14 cellular contexts compared by ENCODE assay signal in genomic region chr4:2835978-2836377, GRCh38. TPM values are rescaled to one million over a fixed set of nuclear protein-coding genes. Genes with fewer than 3 reads are reported as not detected.
DNase-seq lines count a peak whose midpoint lies in the region; ATAC-seq and TF ChIP-seq lines count a peak whose summit lies in the region.
"Had no signal": no experiment of that assay in that cellular context is flagged by ENCODE, and none has a peak within 500 bp of the region (broad histone marks: within the 10 kb centered on the region; RNA-seq: fewer than 3 reads in every experiment).

No MANE protein-coding gene starts in this region.

- peak overlapping the region; percentile 91 for H3K27ac Mint-ChIP-seq in activated T-cell treated with anti-CD3 and anti-CD28 coated beads, Interleukin-2, amount 50 U/mL, for 72 hours
- H3K27ac Mint-ChIP-seq in Calu3 (ENCODE audit: unreplicated experiment) (no peak overlapping the region), Caco-2 (ENCODE audit: unreplicated experiment) (no peak overlapping the region)

- CTCF ChIA-PET in RWPE1 (lab: Yijun Ruan, JAX) (no interaction called here), Calu3 (lab: Charles Lee) (interaction anchor here (0.6 kb wide), 1 partner anchor 13 kb away, joined by 3 read pairs; no protein-coding TSS in a partner anchor), Caco-2 (lab: Charles Lee) (no interaction called here)

- no peak overlapping the region for H3K4me3 ChIP-seq in spleen
- no peak overlapping the region for H3K4me3 ChIP-seq in Caco-2 (ENCODE audit: low read depth, low read length)
- H3K4me3 ChIP-seq: pancreas, tibial artery had no signal

- H3K36me3 ChIP-seq in spleen = peaks cover 0 to 62% (median 50%) of the 10 kb centered on the region in 6 donors
- no peaks in the 10 kb centered on the region for H3K36me3 ChIP-seq in Caco-2 (ENCODE audit: control insufficient read depth, insufficient read depth, low read length)

- BruUV-seq in Calu3 (replicated peaks; lab: Mats Ljungman, UMichigan) = no TSS peak
- no TSS peak for BruUV-seq in Caco-2 (replicated peaks; lab: Mats Ljungman, UMichigan)

- no peaks in the 10 kb centered on the region for H3K27me3 ChIP-seq in spleen (replicated peaks in 1 of 7)
- H3K27me3 ChIP-seq in Caco-2 (replicated peaks; ENCODE audit: control insufficient read depth, insufficient read depth, low read length) = no peaks in the 10 kb centered on the region
- H3K27me3 ChIP-seq: pancreas, tibial artery had no signal

- peaks cover 4 to 6% of the 10 kb centered on the region in 2 donors for H3K36me3 Mint-ChIP-seq in activated T-cell treated with anti-CD3 and anti-CD28 coated beads, Interleukin-2, amount 50 U/mL, for 72 hours (ENCODE audit: insufficient read depth in 2 of 2)
- peaks cover 5% of the 10 kb centered on the region for H3K36me3 Mint-ChIP-seq in Calu3 (ENCODE audit: insufficient read depth, unreplicated experiment)
- H3K36me3 Mint-ChIP-seq in Caco-2 (ENCODE audit: insufficient read depth, unreplicated experiment) = peaks cover 13% of the 10 kb centered on the region

- H3K27me3 Mint-ChIP-seq in activated T-cell treated with anti-CD3 and anti-CD28 coated beads, Interleukin-2, amount 50 U/mL, for 72 hours (ENCODE audit: low read depth) = no peaks in the 10 kb centered on the region
- H3K27me3 Mint-ChIP-seq in Calu3 (ENCODE audit: unreplicated experiment) (no peaks in the 10 kb centered on the region), Caco-2 (ENCODE audit: insufficient read depth, unreplicated experiment) (no peaks in the 10 kb centered on the region)

- POLR2A ChIA-PET in RWPE1 (lab: Yijun Ruan, JAX; ENCODE audit: low non-redundant PET) = no interaction called here
- POLR2A ChIA-PET in Caco-2 (lab: Charles Lee) = no interaction called here

- peaks cover 57 to 96% (median 86%) of the 10 kb centered on the region in 6 donors for H3K4me1 ChIP-seq in spleen
- H3K4me1 ChIP-seq in Caco-2 = no peaks in the 10 kb centered on the region

- peaks cover 2 to 3% of the 10 kb centered on the region in 2 donors for H3K9me3 Mint-ChIP-seq in activated T-cell treated with anti-CD3 and anti-CD28 coated beads, Interleukin-2, amount 50 U/mL, for 72 hours
- H3K9me3 Mint-ChIP-seq in Calu3 (ENCODE audit: low read depth, unreplicated experiment) (peaks cover under 1% of the 10 kb centered on the region), Caco-2 (ENCODE audit: unreplicated experiment) (no peaks in the 10 kb centered on the region)

- no peak overlapping the region for H3K4me3 Mint-ChIP-seq in activated T-cell treated with anti-CD3 and anti-CD28 coated beads, Interleukin-2, amount 50 U/mL, for 72 hours
- H3K4me3 Mint-ChIP-seq in Calu3 (ENCODE audit: low read depth, unreplicated experiment) (no peak overlapping the region), Caco-2 (ENCODE audit: unreplicated experiment) (no peak overlapping the region)

- intact Hi-C loops in spleen (cut with DNase I; ENCODE audit: low total_unique reads) (no loop called here), Calu3 (cut with micrococcal nuclease; ENCODE audit: unreplicated experiment) (no loop called here), Caco-2 (cut with micrococcal nuclease; ENCODE audit: unreplicated experiment) (no loop called here)

- no peaks in the 10 kb centered on the region for H3K9me3 ChIP-seq in spleen
- no peaks in the 10 kb centered on the region for H3K9me3 ChIP-seq in Caco-2
- H3K9me3 ChIP-seq: pancreas, tibial artery had no signal

- 78 to 90% (median 84%) methylated on average over 7 to 8 of the region's 8 CpGs for WGBS in spleen, 5 donors

- H3K4me1 Mint-ChIP-seq in activated T-cell treated with anti-CD3 and anti-CD28 coated beads, Interleukin-2, amount 50 U/mL, for 72 hours (ENCODE audit: low read depth) = peaks cover 40% of the 10 kb centered on the region
- H3K4me1 Mint-ChIP-seq in Calu3 (ENCODE audit: low read depth, unreplicated experiment) = no peaks in the 10 kb centered on the region
- H3K4me1 Mint-ChIP-seq in Caco-2 (ENCODE audit: low read depth, unreplicated experiment) = no peaks in the 10 kb centered on the region

- ATAC-seq in activated T-cell treated with anti-CD3 and anti-CD28 coated beads, Interleukin-2, amount 50 U/mL, for 72 hours (replicated peaks in 1 of 2) = no peak

- no peak for TF ChIP-seq POLR2A in spleen (IDR thresholded peaks at IDR 0.05)

- TF ChIP-seq CTCF in RWPE1 (conservative IDR thresholded peaks at IDR 0.05; ENCODE audit: low read depth) (no peak), spleen (IDR thresholded peaks at IDR 0.05 in 8 of 11, conservative IDR thresholded peaks at IDR 0.05 in 3 of 11) (no peak), Calu3 (IDR thresholded peaks at IDR 0.05; ENCODE audit: unreplicated experiment) (no peak), Caco-2 (IDR thresholded peaks at IDR 0.05; ENCODE audit: insufficient read depth in 1 of 2, low read depth in 1 of 2, low read length in 1 of 2, severe bottlenecking in 1 of 2, unreplicated experiment in 1 of 2) (no peak)

- H3K27ac ChIP-seq in RWPE1 (0 out of 2 replicates have a peak overlapping the region, but pooled peaks have one; percentile 54), spleen (peak overlapping the region; percentile 66 to 93 (median 84))
- H3K27ac ChIP-seq: pancreas had no signal

- no peak for DNase-seq in activated T-cell treated with anti-CD3 and anti-CD28 coated beads, Interleukin-2, amount 50 U/mL, for 72 hours
- no peak for DNase-seq in activated T-cell treated with anti-CD3 and anti-CD28 coated beads, Interleukin-2, amount 50 U/mL, for 48 hours
- DNase-seq in RWPE1 (ENCODE audit: low spot score) = no peak
- peak; percentile 24 for DNase-seq in islet precursor cell
- peak; percentile 82 for DNase-seq in spleen
- no peak for DNase-seq in Calu3
- no peak for DNase-seq in GM19240 (ENCODE audit: insufficient read length, low spot score)
- DNase-seq in Caco-2 = no peak
- DNase-seq: DMS153; NCI-H2029 treated with DMSO at 0.1 percent for 48 hours; NCI-H774; stimulated activated CD4-positive, alpha-beta T cell treated with anti-CD3 and anti-CD28 coated beads, Interleukin-15, amount 100 ng/mL, for 24 hours had no signal

RNA-seq across cellular contexts. Expression of gene ADD1, which starts 7.7 kb away (rescaled TPM):
- total RNA-seq in activated T-cell treated with anti-CD3 and anti-CD28 coated beads, Interleukin-2, amount 50 U/mL, for 72 hours = 100 to 1,000 TPM; 281 to 282 TPM
- total RNA-seq in spleen = 100 to 1,000 TPM; 260 to 348 (median 295) TPM
- 100 to 1,000 TPM; 175 to 224 (median 194) TPM for polyA plus RNA-seq in spleen
- 123 and 125 TPM in 2 replicates for total RNA-seq in Calu3 (2022)
- 222 and 242 TPM in 2 replicates for total RNA-seq in Caco-2 (2022)

RNA-seq across cellular contexts. Expression of gene SH3BP2, which starts 43.1 kb away (rescaled TPM):
- total RNA-seq in activated T-cell treated with anti-CD3 and anti-CD28 coated beads, Interleukin-2, amount 50 U/mL, for 72 hours = 10 to 100 TPM; 60.7 to 65.6 TPM
- 100 to 1,000 TPM; 150 to 295 (median 265) TPM for total RNA-seq in spleen
- 100 to 1,000 TPM in 1 of 3 donors, 10 to 100 TPM in 2; 42.0 to 138 (median 43.5) TPM for polyA plus RNA-seq in spleen
- total RNA-seq in Calu3 (2022) = 20.7 and 22.7 TPM in 2 replicates
- 44.4 and 48.5 TPM in 2 replicates for total RNA-seq in Caco-2 (2022)

Comparison
In these comparisons a context has a peak if more than half of its experiments do, and no peak if none do; other contexts are left out.
1. DNase-seq: peak in islet precursor cell (single experiment) and spleen (single experiment); none in activated T-cell treated with anti-CD3 and anti-CD28 coated beads, Interleukin-2, amount 50 U/mL, for 72 hours (0 of 2), activated T-cell treated with anti-CD3 and anti-CD28 coated beads, Interleukin-2, amount 50 U/mL, for 48 hours (0 of 2), RWPE1 (single experiment), Calu3 (single experiment), GM19240 (single experiment) and Caco-2 (0 of 2).